Comparison of ENCODE assay signal across 9 cellular contexts in genomic region chr11:36455658-36456111, GRCh38.
DNase-seq lines count a peak whose midpoint lies in the region; ATAC-seq lines count a peak whose summit lies in the region.
"Had no signal": no experiment of that assay in that cellular context is flagged by ENCODE, and none has a peak within 500 bp of the region (broad histone marks: within the 10 kb centered on the region; RNA-seq: fewer than 3 reads in every experiment).

No MANE protein-coding gene starts in this region.

- H3K36me3 Mint-ChIP-seq in stimulated activated effector memory CD8-positive, alpha-beta T cell treated with anti-CD3 and anti-CD28 coated beads, Interleukin-12 subunit alpha, Interleukin-12 subunit beta, amount 100 ng/mL, for 72 hours = peaks cover 83% of the 10 kb centered on the region

- no peak for ATAC-seq in stimulated activated effector memory CD8-positive, alpha-beta T cell treated with anti-CD3 and anti-CD28 coated beads, Interleukin-12 subunit alpha, Interleukin-12 subunit beta, amount 100 ng/mL, for 72 hours

- peak; percentile 36 for DNase-seq in NCI-H146 (lab: John Stamatoyannopoulos, UW)
- no peak for DNase-seq in NCI-H146 treated with DMSO at 0.1 percent for 48 hours (lab: John Stamatoyannopoulos, UW; ENCODE audit: unreplicated experiment)
- DNase-seq in astrocyte of the hippocampus (ENCODE audit: low read depth, low spot score) = peak; percentile 99
- DNase-seq in iPS-NIHi7 (ENCODE audit: extremely low spot score) = peak; percentile 35
- DNase-seq in stimulated activated effector memory CD8-positive, alpha-beta T cell treated with anti-CD3 and anti-CD28 coated beads, Interleukin-12 subunit alpha, Interleukin-12 subunit beta, amount 100 ng/mL, for 72 hours (ENCODE audit: low spot score in 2 of 2) = no peak
- no peak for DNase-seq in NCI-H2227 (lab: John Stamatoyannopoulos, UW; ENCODE audit: unreplicated experiment)
- DNase-seq in NCI-H1930 (lab: John Stamatoyannopoulos, UW) = no peak
- no peak for DNase-seq in NCI-H748 treated with DMSO at 0.1 percent for 48 hours (lab: John Stamatoyannopoulos, UW)
- DNase-seq: activated B cell treated with CpG ODN at 0.5 μM for 24 hours had no signal

- H3K27ac Mint-ChIP-seq in stimulated activated effector memory CD8-positive, alpha-beta T cell treated with anti-CD3 and anti-CD28 coated beads, Interleukin-12 subunit alpha, Interleukin-12 subunit beta, amount 100 ng/mL, for 72 hours = peak overlapping the region; percentile 67
- H3K27ac Mint-ChIP-seq: activated B cell treated with CpG ODN at 0.5 μM for 24 hours had no signal

- H3K9me3 Mint-ChIP-seq in stimulated activated effector memory CD8-positive, alpha-beta T cell treated with anti-CD3 and anti-CD28 coated beads, Interleukin-12 subunit alpha, Interleukin-12 subunit beta, amount 100 ng/mL, for 72 hours = no peaks in the 10 kb centered on the region
- H3K9me3 Mint-ChIP-seq: activated B cell treated with CpG ODN at 0.5 μM for 24 hours had no signal

- H3K4me1 Mint-ChIP-seq in stimulated activated effector memory CD8-positive, alpha-beta T cell treated with anti-CD3 and anti-CD28 coated beads, Interleukin-12 subunit alpha, Interleukin-12 subunit beta, amount 100 ng/mL, for 72 hours = peaks cover 91% of the 10 kb centered on the region

- H3K4me3 Mint-ChIP-seq in stimulated activated effector memory CD8-positive, alpha-beta T cell treated with anti-CD3 and anti-CD28 coated beads, Interleukin-12 subunit alpha, Interleukin-12 subunit beta, amount 100 ng/mL, for 72 hours = no peak overlapping the region
- H3K4me3 Mint-ChIP-seq: activated B cell treated with CpG ODN at 0.5 μM for 24 hours had no signal

Comparison
In these comparisons a context has a peak if more than half of its experiments do, and no peak if none do; other contexts are left out.
1. DNase-seq: peak in NCI-H146 (single experiment), astrocyte of the hippocampus (single experiment) and iPS-NIHi7 (single experiment); none in NCI-H146 treated with DMSO at 0.1 percent for 48 hours (single experiment), stimulated activated effector memory CD8-positive, alpha-beta T cell treated with anti-CD3 and anti-CD28 coated beads, Interleukin-12 subunit alpha, Interleukin-12 subunit beta, amount 100 ng/mL, for 72 hours (0 of 2), NCI-H2227 (single experiment), NCI-H1930 (0 of 2) and NCI-H748 treated with DMSO at 0.1 percent for 48 hours (single experiment).